ENCODE assay signal across 1 cellular context in genomic region chr11:67422894-67423293, GRCh38.
TF ChIP-seq lines count a peak whose summit lies in the region.

No MANE protein-coding gene starts in this region.

TF ChIP-seq in WTC11, 78 proteins besides CTCF, POLR2A, EP300 and RAD21:
- no peak for TF ChIP-seq USF1 (CRISPR knock-in tag; IDR thresholded peaks at IDR 0.05)
- no peak for TF ChIP-seq ZNF138 (CRISPR knock-in tag; conservative IDR thresholded peaks at IDR 0.05)
- TF ChIP-seq, protein P1, sequence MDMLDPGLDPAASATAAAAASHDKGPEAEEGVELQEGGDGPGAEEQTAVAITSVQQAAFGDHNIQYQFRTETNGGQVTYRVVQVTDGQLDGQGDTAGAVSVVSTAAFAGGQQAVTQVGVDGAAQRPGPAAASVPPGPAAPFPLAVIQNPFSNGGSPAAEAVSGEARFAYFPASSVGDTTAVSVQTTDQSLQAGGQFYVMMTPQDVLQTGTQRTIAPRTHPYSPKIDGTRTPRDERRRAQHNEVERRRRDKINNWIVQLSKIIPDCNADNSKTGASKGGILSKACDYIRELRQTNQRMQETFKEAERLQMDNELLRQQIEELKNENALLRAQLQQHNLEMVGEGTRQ (CRISPR knock-in tag; IDR thresholded peaks at IDR 0.05): no peak
- no peak for TF ChIP-seq ZNF121 (CRISPR knock-in tag; IDR thresholded peaks at IDR 0.05)
- TF ChIP-seq, protein P2, sequence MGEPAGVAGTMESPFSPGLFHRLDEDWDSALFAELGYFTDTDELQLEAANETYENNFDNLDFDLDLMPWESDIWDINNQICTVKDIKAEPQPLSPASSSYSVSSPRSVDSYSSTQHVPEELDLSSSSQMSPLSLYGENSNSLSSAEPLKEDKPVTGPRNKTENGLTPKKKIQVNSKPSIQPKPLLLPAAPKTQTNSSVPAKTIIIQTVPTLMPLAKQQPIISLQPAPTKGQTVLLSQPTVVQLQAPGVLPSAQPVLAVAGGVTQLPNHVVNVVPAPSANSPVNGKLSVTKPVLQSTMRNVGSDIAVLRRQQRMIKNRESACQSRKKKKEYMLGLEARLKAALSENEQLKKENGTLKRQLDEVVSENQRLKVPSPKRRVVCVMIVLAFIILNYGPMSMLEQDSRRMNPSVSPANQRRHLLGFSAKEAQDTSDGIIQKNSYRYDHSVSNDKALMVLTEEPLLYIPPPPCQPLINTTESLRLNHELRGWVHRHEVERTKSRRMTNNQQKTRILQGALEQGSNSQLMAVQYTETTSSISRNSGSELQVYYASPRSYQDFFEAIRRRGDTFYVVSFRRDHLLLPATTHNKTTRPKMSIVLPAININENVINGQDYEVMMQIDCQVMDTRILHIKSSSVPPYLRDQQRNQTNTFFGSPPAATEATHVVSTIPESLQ (CRISPR knock-in tag; IDR thresholded peaks at IDR 0.05): no peak
- no peak for TF ChIP-seq HMGA2 (CRISPR knock-in tag; IDR thresholded peaks at IDR 0.05)
- TF ChIP-seq TCF7 (CRISPR knock-in tag; IDR thresholded peaks at IDR 0.05; ENCODE audit: low read depth): no peak
- no peak for TF ChIP-seq CREM (CRISPR knock-in tag; IDR thresholded peaks at IDR 0.05)
- no peak for TF ChIP-seq TEAD4 (CRISPR knock-in tag; IDR thresholded peaks at IDR 0.05)
- TF ChIP-seq SMAD4 (CRISPR knock-in tag; IDR thresholded peaks at IDR 0.05): no peak
TF ChIP-seq in WTC11: peak in this region for 0.
